In the genomic region with DNA sequence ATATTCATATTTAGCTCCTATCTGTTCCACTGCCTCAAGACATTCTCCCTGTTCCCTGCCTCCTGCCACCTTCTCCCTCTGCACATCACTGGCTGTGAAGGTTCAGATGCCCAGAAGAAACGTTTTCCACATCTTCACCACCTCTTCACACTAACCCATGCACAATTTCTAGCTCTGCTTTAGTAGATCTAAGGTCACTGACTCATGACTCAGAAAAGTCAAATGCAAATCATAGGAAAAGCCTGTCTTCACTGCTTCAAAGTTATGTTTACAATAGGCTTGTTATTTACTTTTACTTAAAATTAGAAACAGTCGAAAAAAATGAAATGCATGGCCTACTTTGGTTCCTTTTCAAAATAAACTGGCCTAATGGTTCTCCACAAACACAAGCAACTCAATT, we compare ENCODE assay signal across 1 cellular context.
TF ChIP-seq lines count a peak whose summit lies in the region.

No MANE protein-coding gene starts in this region.

TF ChIP-seq in GM12878, 131 proteins besides CTCF, POLR2A, EP300 and RAD21:
- TF ChIP-seq, protein P1, sequence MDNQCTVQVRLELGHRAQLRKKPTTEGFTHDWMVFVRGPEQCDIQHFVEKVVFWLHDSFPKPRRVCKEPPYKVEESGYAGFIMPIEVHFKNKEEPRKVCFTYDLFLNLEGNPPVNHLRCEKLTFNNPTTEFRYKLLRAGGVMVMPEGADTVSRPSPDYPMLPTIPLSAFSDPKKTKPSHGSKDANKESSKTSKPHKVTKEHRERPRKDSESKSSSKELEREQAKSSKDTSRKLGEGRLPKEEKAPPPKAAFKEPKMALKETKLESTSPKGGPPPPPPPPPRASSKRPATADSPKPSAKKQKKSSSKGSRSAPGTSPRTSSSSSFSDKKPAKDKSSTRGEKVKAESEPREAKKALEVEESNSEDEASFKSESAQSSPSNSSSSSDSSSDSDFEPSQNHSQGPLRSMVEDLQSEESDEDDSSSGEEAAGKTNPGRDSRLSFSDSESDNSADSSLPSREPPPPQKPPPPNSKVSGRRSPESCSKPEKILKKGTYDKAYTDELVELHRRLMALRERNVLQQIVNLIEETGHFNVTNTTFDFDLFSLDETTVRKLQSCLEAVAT (IDR thresholded peaks at IDR 0.05): peak; percentile 14; the same call in 1 of the 2 replicates
- TF ChIP-seq, protein P2, sequence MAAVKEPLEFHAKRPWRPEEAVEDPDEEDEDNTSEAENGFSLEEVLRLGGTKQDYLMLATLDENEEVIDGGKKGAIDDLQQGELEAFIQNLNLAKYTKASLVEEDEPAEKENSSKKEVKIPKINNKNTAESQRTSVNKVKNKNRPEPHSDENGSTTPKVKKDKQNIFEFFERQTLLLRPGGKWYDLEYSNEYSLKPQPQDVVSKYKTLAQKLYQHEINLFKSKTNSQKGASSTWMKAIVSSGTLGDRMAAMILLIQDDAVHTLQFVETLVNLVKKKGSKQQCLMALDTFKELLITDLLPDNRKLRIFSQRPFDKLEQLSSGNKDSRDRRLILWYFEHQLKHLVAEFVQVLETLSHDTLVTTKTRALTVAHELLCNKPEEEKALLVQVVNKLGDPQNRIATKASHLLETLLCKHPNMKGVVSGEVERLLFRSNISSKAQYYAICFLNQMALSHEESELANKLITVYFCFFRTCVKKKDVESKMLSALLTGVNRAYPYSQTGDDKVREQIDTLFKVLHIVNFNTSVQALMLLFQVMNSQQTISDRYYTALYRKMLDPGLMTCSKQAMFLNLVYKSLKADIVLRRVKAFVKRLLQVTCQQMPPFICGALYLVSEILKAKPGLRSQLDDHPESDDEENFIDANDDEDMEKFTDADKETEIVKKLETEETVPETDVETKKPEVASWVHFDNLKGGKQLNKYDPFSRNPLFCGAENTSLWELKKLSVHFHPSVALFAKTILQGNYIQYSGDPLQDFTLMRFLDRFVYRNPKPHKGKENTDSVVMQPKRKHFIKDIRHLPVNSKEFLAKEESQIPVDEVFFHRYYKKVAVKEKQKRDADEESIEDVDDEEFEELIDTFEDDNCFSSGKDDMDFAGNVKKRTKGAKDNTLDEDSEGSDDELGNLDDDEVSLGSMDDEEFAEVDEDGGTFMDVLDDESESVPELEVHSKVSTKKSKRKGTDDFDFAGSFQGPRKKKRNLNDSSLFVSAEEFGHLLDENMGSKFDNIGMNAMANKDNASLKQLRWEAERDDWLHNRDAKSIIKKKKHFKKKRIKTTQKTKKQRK (IDR thresholded peaks at IDR 0.05; ENCODE audit: low read depth, low read length): no peak
